In the genomic region with DNA sequence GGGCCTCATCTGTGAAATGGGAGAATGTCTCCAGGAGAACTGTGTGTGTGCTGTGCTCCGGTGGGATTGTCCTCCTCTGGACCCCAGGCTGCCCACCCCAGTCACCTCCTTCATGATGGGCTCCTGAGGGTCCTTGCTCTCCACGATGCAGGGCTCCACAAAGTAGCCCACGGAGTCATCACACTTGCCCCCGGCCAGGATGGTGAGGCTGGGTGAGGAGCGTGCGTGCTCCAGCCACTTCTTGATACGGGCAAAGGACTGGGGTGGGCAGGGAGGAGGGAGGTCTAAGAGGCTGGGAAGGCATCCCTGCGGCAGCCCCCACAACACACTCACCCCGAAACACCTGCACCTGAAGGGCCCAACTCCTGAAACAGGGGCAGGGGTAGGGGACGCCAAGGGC, we compare ENCODE assay signal across 40 cellular contexts. TPM values are rescaled to one million over a fixed set of nuclear protein-coding genes. Genes with fewer than 3 reads are reported as not detected.
"Had no signal": no experiment of that assay in that cellular context is flagged by ENCODE, and none has a peak within 500 bp of the region (broad histone marks: within the 10 kb centered on the region; RNA-seq: fewer than 3 reads in every experiment).

No MANE protein-coding gene starts in this region.

- FAIRE-seq: astrocyte, bronchial epithelial cell had no signal

- H3K27ac ChIP-seq: adrenal gland, ascending aorta, body of pancreas, brain microvascular endothelial cell, breast epithelium, cardiac muscle cell had no signal

- H3K9me3 ChIP-seq: adrenal gland, ascending aorta, body of pancreas, breast epithelium had no signal

- H3K4me3 ChIP-seq: adrenal gland, ascending aorta, body of pancreas, breast epithelium, cardiac muscle cell had no signal

- H3K4me1 ChIP-seq: adrenal gland, ascending aorta, body of pancreas, breast epithelium had no signal

- H3K27me3 ChIP-seq: adrenal gland, ascending aorta, body of pancreas, brain microvascular endothelial cell, breast epithelium, cardiac muscle cell had no signal

- ATAC-seq: activated T-cell treated with anti-CD3 and anti-CD28 coated beads, Interleukin-2, amount 50 U/mL, for 4 hours; activated T-cell treated with anti-CD3 and anti-CD28 coated beads, Interleukin-2, amount 50 U/mL, for 72 hours; activated T-helper 17 cell treated with anti-CD3 and anti-CD28 coated beads, Interleukin-2, amount 50 U/mL, for 72 hours; body of pancreas had no signal

- H3K36me3 ChIP-seq: adrenal gland, brain microvascular endothelial cell, breast epithelium had no signal

- DNase-seq: activated effector memory CD4-positive, alpha-beta T cell treated with anti-CD3 and anti-CD28 coated beads, Interleukin-2, amount 50 U/mL, for 16 hours; activated effector memory CD4-positive, alpha-beta T cell treated with Interleukin-2 at 50 U/mL for 16 hours; activated gamma-delta T cell; activated gamma-delta T cell treated with Interleukin-2 at 50 U/mL for 16 hours; activated naive CD4-positive, alpha-beta T cell; activated naive CD4-positive, alpha-beta T cell treated with anti-CD3 and anti-CD28 coated beads for 36 hours; activated naive CD4-positive, alpha-beta T cell treated with anti-CD3 and anti-CD28 coated beads, Interleukin-2, amount 10 ng/mL, durations not matched to agents 7 days and 5 days; activated naive CD4-positive, alpha-beta T cell treated with anti-CD3 and anti-CD28 coated beads, Interleukin-2, amount 50 U/mL, for 16 hours; activated naive CD4-positive, alpha-beta T cell treated with Interleukin-2 at 50 U/mL for 16 hours; activated naive CD8-positive, alpha-beta T cell treated with anti-CD3 and anti-CD28 coated beads for 36 hours; activated naive CD8-positive, alpha-beta T cell treated with anti-CD3 and anti-CD28 coated beads, Interleukin-2, amount 10 ng/mL, durations not matched to agents 7 days and 5 days; activated naive CD8-positive, alpha-beta T cell treated with anti-CD3 and anti-CD28 coated beads, Interleukin-2, amount 50 U/mL, for 24 hours; activated T-cell treated with anti-CD3 and anti-CD28 coated beads, Interleukin-2, amount 50 U/mL, for 1 hour; activated T-cell treated with anti-CD3 and anti-CD28 coated beads, Interleukin-2, amount 50 U/mL, for 24 hours; activated T-cell treated with anti-CD3 and anti-CD28 coated beads, Interleukin-2, amount 50 U/mL, for 4 hours; activated T-cell treated with anti-CD3 and anti-CD28 coated beads, Interleukin-2, amount 50 U/mL, for 48 hours; activated T-cell treated with anti-CD3 and anti-CD28 coated beads, Interleukin-2, amount 50 U/mL, for 72 hours; adrenal gland; amniotic stem cell; amygdala; anterior cingulate cortex; aorta; body of pancreas; brain microvascular endothelial cell; caudate nucleus; central memory CD4-positive, alpha-beta T cell; cerebellar nuclear complex had no signal

RNA-seq across cellular contexts. Expression of a gene that starts 16.8 kb away (rescaled TPM):
- total RNA-seq: activated naive CD4-positive, alpha-beta T cell treated with anti-CD3 and anti-CD28 coated beads for 36 hours; activated naive CD4-positive, alpha-beta T cell treated with anti-CD3 and anti-CD28 coated beads, Interleukin-2, amount 50 U/mL, for 72 hours; activated naive CD8-positive, alpha-beta T cell treated with anti-CD3 and anti-CD28 coated beads for 36 hours; activated naive CD8-positive, alpha-beta T cell treated with anti-CD3 and anti-CD28 coated beads, Interleukin-2, amount 10 ng/mL, durations not matched to agents 7 days and 5 days; activated T-cell treated with anti-CD3 and anti-CD28 coated beads, Interleukin-2, amount 50 U/mL, for 4 hours; activated T-cell treated with anti-CD3 and anti-CD28 coated beads, Interleukin-2, amount 50 U/mL, for 72 hours; activated T-helper 1 cell treated with anti-CD3 and anti-CD28 coated beads, Interleukin-12 subunit alpha, Interleukin-12 subunit beta, Interleukin-2, Interleukin-4 antibody, amounts not matched to agents 30 ng/mL and 10 ng/mL and 1 ng/mL, durations not matched to agents 14 hours and 24 hours and 36 hours; activated T-helper 17 cell treated with anti-CD3 and anti-CD28 coated beads, Interleukin-2, amount 50 U/mL, for 72 hours; activated T-helper 2 cell treated with anti-CD3 and anti-CD28 coated beads, Interferon-gamma antibody, Interleukin-2, Interleukin-4, amounts not matched to agents 10 μg/mL and 5 μg/mL and 100 μg/mL, durations not matched to agents 14 hours and 24 hours and 36 hours; adrenal gland; aorta; ascending aorta; astrocyte; body of pancreas; breast epithelium; bronchial epithelial cell; cardiac muscle cell; cardiac septum; cerebellum; chondrocyte had no signal
- polyA plus RNA-seq: adipose tissue, adrenal gland, aorta, cardiac muscle cell had no signal
